In the genomic region with DNA sequence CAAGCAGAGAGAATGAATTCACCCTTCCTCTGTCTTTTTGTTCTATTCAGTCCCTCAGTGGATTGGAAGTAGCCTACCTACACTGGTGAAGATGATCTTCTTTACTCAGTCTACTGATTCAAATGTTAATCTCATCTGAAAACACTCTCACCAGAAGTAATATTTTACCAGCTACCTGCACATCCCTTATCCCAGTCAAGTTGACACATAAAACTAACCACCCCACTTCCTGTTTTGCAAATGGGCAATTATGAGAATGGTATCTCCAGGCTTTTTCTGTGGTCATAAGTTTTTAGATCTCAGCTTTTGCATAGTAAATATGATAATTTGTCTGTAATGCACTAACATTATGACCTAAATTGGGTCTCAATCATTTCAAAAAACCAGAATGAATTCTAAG, we compare ENCODE assay signal across 23 cellular contexts.
DNase-seq lines count a peak whose midpoint lies in the region; ATAC-seq, FAIRE-seq and TF ChIP-seq lines count a peak whose summit lies in the region.
"Had no signal": no experiment of that assay in that cellular context is flagged by ENCODE, and none has a peak within 500 bp of the region (broad histone marks: within the 10 kb centered on the region; RNA-seq: fewer than 3 reads in every experiment).

No MANE protein-coding gene starts in this region.

- no TSS peak for BruUV-seq in GM12878 (replicated peaks; lab: Mats Ljungman, UMichigan)

- TF ChIP-seq CTCF in Loucy (conservative IDR thresholded peaks at IDR 0.05; ENCODE audit: low read length) = no peak
- TF ChIP-seq CTCF in GM12878 (IDR thresholded peaks at IDR 0.05 in 2 of 3, conservative IDR thresholded peaks at IDR 0.05 in 1 of 3; ENCODE audit: control insufficient read depth in 2 of 3, extremely low read depth in 1 of 3, insufficient read depth in 1 of 3, low read depth in 3 of 3, low read length in 3 of 3) = no peak
- no peak for TF ChIP-seq CTCF in pancreas (IDR thresholded peaks at IDR 0.05)

- POLR2A ChIA-PET in GM12878 (lab: Charles Lee) = no interaction called here

- peaks cover 6% of the 10 kb centered on the region for H3K4me1 Mint-ChIP-seq in stimulated activated effector memory CD8-positive, alpha-beta T cell treated with anti-CD3 and anti-CD28 coated beads, Interleukin-12 subunit alpha, Interleukin-12 subunit beta, amount 100 ng/mL, for 72 hours

- intact Hi-C loops in GM12878 (cut with micrococcal nuclease; ENCODE audit: unreplicated experiment) (no loop called here), pancreas (cut with DNase I) (no loop called here)

- H3K9ac ChIP-seq in Loucy (ENCODE audit: low read depth, low read length, poor library complexity, severe bottlenecking) (no peak overlapping the region), GM12878 (ENCODE audit: control insufficient read depth, insufficient read depth, low read length) (no peak overlapping the region)

- RAD21 ChIA-PET in GM12878 (lab: Charles Lee; ENCODE audit: unreplicated experiment) = no interaction called here

- H3K27ac Mint-ChIP-seq in stimulated activated effector memory CD8-positive, alpha-beta T cell treated with anti-CD3 and anti-CD28 coated beads, Interleukin-12 subunit alpha, Interleukin-12 subunit beta, amount 100 ng/mL, for 72 hours = no peak overlapping the region
- H3K27ac Mint-ChIP-seq: CD4-positive, CD25-positive, alpha-beta regulatory T cell had no signal

- H3K9me3 Mint-ChIP-seq in stimulated activated effector memory CD8-positive, alpha-beta T cell treated with anti-CD3 and anti-CD28 coated beads, Interleukin-12 subunit alpha, Interleukin-12 subunit beta, amount 100 ng/mL, for 72 hours = no peaks in the 10 kb centered on the region

- FAIRE-seq in GM12878 (lab: Jason Lieb, UNC) = no peak
- FAIRE-seq in pancreas (lab: Jason Lieb, UNC) = no peak

- H3K4me2 ChIP-seq in Loucy (ENCODE audit: low read depth, low read length, poor library complexity, severe bottlenecking) (peak overlapping the region; percentile 29), GM12878 (ENCODE audit: control insufficient read depth, insufficient read depth) (no peak overlapping the region)

- H3K79me2 ChIP-seq in Loucy (ENCODE audit: insufficient read depth, low read length) (no peaks in the 10 kb centered on the region), GM12878 (ENCODE audit: control insufficient read depth, insufficient read depth, low read length) (no peaks in the 10 kb centered on the region)

- H4K20me1 ChIP-seq in Loucy (ENCODE audit: insufficient read depth, low read length, poor library complexity, severe bottlenecking) (no peaks in the 10 kb centered on the region), GM12878 (ENCODE audit: control insufficient read depth, insufficient read depth) (no peaks in the 10 kb centered on the region)

- H2AFZ ChIP-seq in Loucy (ENCODE audit: low read length) (no peak overlapping the region), GM12878 (ENCODE audit: control insufficient read depth, low read depth, low read length) (no peak overlapping the region)

- H3K36me3 Mint-ChIP-seq in stimulated activated effector memory CD8-positive, alpha-beta T cell treated with anti-CD3 and anti-CD28 coated beads, Interleukin-12 subunit alpha, Interleukin-12 subunit beta, amount 100 ng/mL, for 72 hours = no peaks in the 10 kb centered on the region
- H3K36me3 Mint-ChIP-seq: CD4-positive, CD25-positive, alpha-beta regulatory T cell had no signal

- no peaks in the 10 kb centered on the region for H3K9me2 ChIP-seq in Loucy (replicated peaks; ENCODE audit: low read depth, low read length)

- H3K27ac ChIP-seq in GM12878 (ENCODE audit: control insufficient read depth, insufficient read depth) = no peak overlapping the region
- no peak overlapping the region for H3K27ac ChIP-seq in pancreas

- SMC1A ChIA-PET in GM12878 (lab: Charles Lee; ENCODE audit: uncharacterized antibody, unreplicated experiment) = no interaction called here

- CTCF ChIA-PET in GM12878 (lab: Yijun Ruan, JAX) = no interaction called here

- DNase-seq in NOMO-1 (lab: John Stamatoyannopoulos, UW; ENCODE audit: unreplicated experiment in 2 of 2) (peak; percentile 18 to 29), GM12878 (ENCODE audit: low read depth, low spot score) (no peak), pancreas (no peak), AG20443 (ENCODE audit: low spot score) (no peak)
- no peak for DNase-seq in stimulated activated effector memory CD8-positive, alpha-beta T cell treated with anti-CD3 and anti-CD28 coated beads, Interleukin-12 subunit alpha, Interleukin-12 subunit beta, amount 100 ng/mL, for 72 hours (ENCODE audit: low spot score in 2 of 2)
- DNase-seq: CD4-positive, CD25-positive, alpha-beta regulatory T cell; EL; GF-D8; GOT3; KG1; NCI-H1092; NCI-H1436; NCI-H1930; NCI-H345; NCI-H524; NCI-H774; NK-92 treated with Interleukin-12 subunit alpha and Interleukin-12 subunit beta, amount 100 ng/mL, for 24 hours; PC-3; Right ventricle myocardium superior; SW 1271 had no signal

- no peak for TF ChIP-seq EP300 in GM12878 (IDR thresholded peaks at IDR 0.05; ENCODE audit: borderline replicate concordance in 1 of 2, control insufficient read depth in 1 of 2, low read depth in 2 of 2, low read length in 2 of 2)

- H3K9me3 ChIP-seq in Loucy (ENCODE audit: insufficient read depth, low read depth, low read length) (no peaks in the 10 kb centered on the region), GM12878 (replicated peaks; ENCODE audit: control insufficient read depth, insufficient read depth, low read length) (no peaks in the 10 kb centered on the region), pancreas (no peaks in the 10 kb centered on the region)

- peaks cover 11% of the 10 kb centered on the region for H3K4me1 ChIP-seq in Loucy (ENCODE audit: insufficient read depth, low read length, poor library complexity, severe bottlenecking)
- no peaks in the 10 kb centered on the region for H3K4me1 ChIP-seq in GM12878 (ENCODE audit: control insufficient read depth, insufficient read depth, low read length)
- H3K4me1 ChIP-seq in pancreas = peaks cover 0 to 4% (median 3%) of the 10 kb centered on the region in 3 donors

- no peaks in the 10 kb centered on the region for H3K36me3 ChIP-seq in Loucy (ENCODE audit: insufficient read depth, low read length)
- H3K36me3 ChIP-seq in GM12878 (ENCODE audit: control insufficient read depth in 2 of 2, insufficient read depth in 2 of 2, low read length in 1 of 2) = no peaks in the 10 kb centered on the region
- H3K36me3 ChIP-seq in pancreas = no peaks in the 10 kb centered on the region

- H3K4me3 ChIP-seq in Loucy (ENCODE audit: low read length, poor library complexity, severe bottlenecking) = no peak overlapping the region
- H3K4me3 ChIP-seq in GM12878 = no peak overlapping the region
- no peak overlapping the region for H3K4me3 ChIP-seq in pancreas

- H3K4me3 Mint-ChIP-seq in stimulated activated effector memory CD8-positive, alpha-beta T cell treated with anti-CD3 and anti-CD28 coated beads, Interleukin-12 subunit alpha, Interleukin-12 subunit beta, amount 100 ng/mL, for 72 hours = no peak overlapping the region
- H3K4me3 Mint-ChIP-seq: CD4-positive, CD25-positive, alpha-beta regulatory T cell had no signal

- TF ChIP-seq RAD21 in GM12878 (IDR thresholded peaks at IDR 0.05; ENCODE audit: insufficient read depth, low read depth, low read length) = no peak

- no peaks in the 10 kb centered on the region for H3F3A ChIP-seq in Loucy (ENCODE audit: low read depth)

- no peaks in the 10 kb centered on the region for H3K27me3 ChIP-seq in Loucy (ENCODE audit: insufficient read depth, low read length, poor library complexity, severe bottlenecking)
- peaks cover 0 to 2% of the 10 kb centered on the region in 2 experiments; a peak in 2 of 4 replicates for H3K27me3 ChIP-seq in GM12878 (replicated peaks in 1 of 2; ENCODE audit: control insufficient read depth in 2 of 2, insufficient read depth in 2 of 2, low read length in 1 of 2)
- no peaks in the 10 kb centered on the region for H3K27me3 ChIP-seq in pancreas

- no peak for TF ChIP-seq POLR2A in GM12878 (IDR thresholded peaks at IDR 0.05; ENCODE audit: low read depth, low read length)

- ATAC-seq in GM12878 (no peak), pancreas (no peak), HG02938 (IDR thresholded peaks at IDR 0.05; ENCODE audit: unreplicated experiment) (no peak)
- peak; percentile 44 for ATAC-seq in stimulated activated effector memory CD8-positive, alpha-beta T cell treated with anti-CD3 and anti-CD28 coated beads, Interleukin-12 subunit alpha, Interleukin-12 subunit beta, amount 100 ng/mL, for 72 hours
- ATAC-seq: HCT116, PC-3 had no signal

- in situ Hi-C loops in GM12878 (cut with MboI) = no loop called here

TF ChIP-seq in GM12878, 131 proteins besides CTCF, POLR2A, EP300 and RAD21:
- no peak for TF ChIP-seq JUND (IDR thresholded peaks at IDR 0.05; ENCODE audit: low read depth, low read length)
- no peak for TF ChIP-seq CBX3 (IDR thresholded peaks at IDR 0.05; ENCODE audit: borderline replicate concordance, low read depth)
- TF ChIP-seq NR2F1 (conservative IDR thresholded peaks at IDR 0.05) = no peak
- peak; percentile 33; the same call in 1 of the 2 replicates for TF ChIP-seq SPI1 (IDR thresholded peaks at IDR 0.05; ENCODE audit: borderline replicate concordance, insufficient read depth, low read depth, low read length)
- no peak for TF ChIP-seq SUZ12 (IDR thresholded peaks at IDR 0.05; ENCODE audit: unreplicated experiment)
- TF ChIP-seq EED (IDR thresholded peaks at IDR 0.05; ENCODE audit: low read depth) = no peak
- no peak for TF ChIP-seq ZSCAN29 (IDR thresholded peaks at IDR 0.05)
- TF ChIP-seq IRF4 (IDR thresholded peaks at IDR 0.05; ENCODE audit: low read depth, low read length) = no peak

Comparison
In these comparisons a context has a peak if more than half of its experiments do, and no peak if none do; other contexts are left out.
1. DNase-seq: peak in NOMO-1 (2 of 2); none in GM12878 (single experiment), stimulated activated effector memory CD8-positive, alpha-beta T cell treated with anti-CD3 and anti-CD28 coated beads, Interleukin-12 subunit alpha, Interleukin-12 subunit beta, amount 100 ng/mL, for 72 hours (0 of 2), pancreas (0 of 6) and AG20443 (single experiment).